ENCODE assay signal across 1 cellular context in the genomic region with DNA sequence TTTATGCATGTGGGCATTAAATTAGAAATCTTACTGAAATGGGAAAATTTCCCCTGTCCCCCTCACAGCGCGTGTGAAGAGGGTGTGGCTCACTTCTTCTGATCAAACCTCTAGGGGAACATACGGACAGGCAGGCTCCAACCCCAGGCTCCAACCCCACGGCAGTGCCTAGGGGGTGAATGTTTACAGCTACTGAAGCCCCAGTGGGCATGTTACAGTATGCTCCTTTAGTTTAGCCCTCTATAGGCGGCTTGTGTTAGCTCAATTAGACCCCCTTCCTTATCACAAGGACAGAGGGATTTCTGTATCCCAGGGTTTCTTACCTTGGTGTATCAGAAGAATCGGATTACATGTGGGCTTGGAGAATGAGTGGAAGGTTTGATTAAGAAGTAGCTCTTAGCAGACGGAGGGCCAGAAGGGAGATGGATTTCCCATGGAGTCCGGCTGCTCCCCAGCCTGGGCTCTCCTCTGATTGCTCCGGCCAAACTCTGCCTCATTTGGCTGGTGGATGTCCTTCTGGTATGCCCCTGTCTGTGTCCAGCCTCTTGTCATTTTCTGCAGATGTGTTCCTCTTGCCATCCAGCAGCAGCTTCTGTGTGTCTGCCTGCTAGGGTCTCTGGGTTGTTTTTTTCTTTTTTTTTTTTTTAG.
TF ChIP-seq lines count a peak whose summit lies in the region.

No MANE protein-coding gene starts in this region.

TF ChIP-seq in HCT116, 20 proteins besides CTCF, POLR2A, EP300 and RAD21 (continued from another document):
- TF ChIP-seq, protein P1, sequence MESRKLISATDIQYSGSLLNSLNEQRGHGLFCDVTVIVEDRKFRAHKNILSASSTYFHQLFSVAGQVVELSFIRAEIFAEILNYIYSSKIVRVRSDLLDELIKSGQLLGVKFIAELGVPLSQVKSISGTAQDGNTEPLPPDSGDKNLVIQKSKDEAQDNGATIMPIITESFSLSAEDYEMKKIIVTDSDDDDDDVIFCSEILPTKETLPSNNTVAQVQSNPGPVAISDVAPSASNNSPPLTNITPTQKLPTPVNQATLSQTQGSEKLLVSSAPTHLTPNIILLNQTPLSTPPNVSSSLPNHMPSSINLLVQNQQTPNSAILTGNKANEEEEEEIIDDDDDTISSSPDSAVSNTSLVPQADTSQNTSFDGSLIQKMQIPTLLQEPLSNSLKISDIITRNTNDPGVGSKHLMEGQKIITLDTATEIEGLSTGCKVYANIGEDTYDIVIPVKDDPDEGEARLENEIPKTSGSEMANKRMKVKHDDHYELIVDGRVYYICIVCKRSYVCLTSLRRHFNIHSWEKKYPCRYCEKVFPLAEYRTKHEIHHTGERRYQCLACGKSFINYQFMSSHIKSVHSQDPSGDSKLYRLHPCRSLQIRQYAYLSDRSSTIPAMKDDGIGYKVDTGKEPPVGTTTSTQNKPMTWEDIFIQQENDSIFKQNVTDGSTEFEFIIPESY (IDR thresholded peaks at IDR 0.05; ENCODE audit: extremely low read depth, insufficient replicate concordance, low read length): no peak
- TF ChIP-seq FOSL1 (IDR thresholded peaks at IDR 0.05; ENCODE audit: low read depth): no peak
- TF ChIP-seq ELF1 (IDR thresholded peaks at IDR 0.05; ENCODE audit: borderline replicate concordance, low read depth): no peak
- TF ChIP-seq, protein P2, sequence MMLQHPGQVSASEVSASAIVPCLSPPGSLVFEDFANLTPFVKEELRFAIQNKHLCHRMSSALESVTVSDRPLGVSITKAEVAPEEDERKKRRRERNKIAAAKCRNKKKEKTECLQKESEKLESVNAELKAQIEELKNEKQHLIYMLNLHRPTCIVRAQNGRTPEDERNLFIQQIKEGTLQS (IDR thresholded peaks at IDR 0.05): no peak
